16 cellular contexts compared by ENCODE assay signal in genomic region chr17:78139861-78140168, GRCh38. TPM values are rescaled to one million over a fixed set of nuclear protein-coding genes. Genes with fewer than 3 reads are reported as not detected.
DNase-seq lines count a peak whose midpoint lies in the region; ATAC-seq and TF ChIP-seq lines count a peak whose summit lies in the region.
"Not testable (repeated sequence)": the region's sequence is repeated elsewhere in the genome, so short reads cannot be mapped to it uniquely, and the experiment has no call there.
"Had no signal": no experiment of that assay in that cellular context is flagged by ENCODE, and none has a peak within 500 bp of the region (broad histone marks: within the 10 kb centered on the region; RNA-seq: fewer than 3 reads in every experiment).

No MANE protein-coding gene starts in this region.

- DNase-seq in CD4-positive, alpha-beta memory T cell; activated CD8-positive, alpha-beta memory T cell treated with anti-CD3 and anti-CD28 coated beads, Interleukin-2, amount 10 ng/mL, durations not matched to agents 7 days and 5 days; colonic mucosa; mesothelial cell of epicardium (ENCODE audit: low spot score in 2 of 2, unreplicated experiment in 2 of 2): not testable (repeated sequence)
- DNase-seq in Peyer's patch: peak in 1 of 3 donors; percentile 70

- CTCF ChIA-PET in CD4-positive, alpha-beta memory T cell (lab: Charles Lee; ENCODE audit: partially characterized antibody): interaction anchor here (0.8 to 8.0 kb wide), 7 partner anchors 11 to 55 kb away, joined by 3 to 107 read pairs (median 4); partner anchors contain the start of gene TMC6
- CTCF ChIA-PET in activated CD8-positive, alpha-beta memory T cell treated with anti-CD3 and anti-CD28 coated beads, Interleukin-2, amount 10 ng/mL, durations not matched to agents 7 days and 5 days (lab: Charles Lee): interaction anchor here (1.0 to 17.0 kb wide), 8 partner anchors 15 to 119 kb away, joined by 3 to 257 read pairs (median 5); partner anchors contain the start of genes AFMID, TK1, TMC6 and TMC8

- peaks cover 91% of the 10 kb centered on the region for H3K4me1 ChIP-seq in CD4-positive, alpha-beta memory T cell (ENCODE audit: insufficient read depth, low read length)
- H3K4me1 ChIP-seq in Peyer's patch (peaks cover 9 to 48% (median 34%) of the 10 kb centered on the region in 4 donors), colonic mucosa (peaks cover 36% of the 10 kb centered on the region)
- H3K4me1 ChIP-seq in thymus (ENCODE audit: control insufficient read depth, insufficient read depth, low read length): not testable (repeated sequence)

- not testable (repeated sequence) for H3K9me3 ChIP-seq in CD4-positive, alpha-beta memory T cell (ENCODE audit: control insufficient read depth in 1 of 2, low read length in 2 of 2); Peyer's patch; colonic mucosa; thymus (ENCODE audit: control insufficient read depth)

- not testable (repeated sequence) for ATAC-seq in activated CD8-positive, alpha-beta memory T cell treated with anti-CD3 and anti-CD28 coated beads, Interleukin-2, amount 10 ng/mL, durations not matched to agents 7 days and 5 days

- H3K4me1 Mint-ChIP-seq in CD4-positive, alpha-beta memory T cell: peaks cover 30 to 87% (median 55%) of the 10 kb centered on the region in 4 donors
- H3K4me1 Mint-ChIP-seq in activated CD8-positive, alpha-beta memory T cell treated with anti-CD3 and anti-CD28 coated beads, Interleukin-2, amount 10 ng/mL, durations not matched to agents 7 days and 5 days: peaks cover 55% of the 10 kb centered on the region
- H3K4me1 Mint-ChIP-seq in mesothelial cell of epicardium: peaks cover 25% of the 10 kb centered on the region

- TF ChIP-seq CTCF in Peyer's patch (IDR thresholded peaks at IDR 0.05); colonic mucosa (IDR thresholded peaks at IDR 0.05); mesothelial cell of epicardium (IDR thresholded peaks at IDR 0.05; ENCODE audit: unreplicated experiment): not testable (repeated sequence)

- WGBS in thymus: 97% methylated on average over 12 of the region's 12 CpGs

- H3K4me3 Mint-ChIP-seq in CD4-positive, alpha-beta memory T cell: peak overlapping the region; percentile 30 to 72 (median 58)
- not testable (repeated sequence) for H3K4me3 Mint-ChIP-seq in activated CD8-positive, alpha-beta memory T cell treated with anti-CD3 and anti-CD28 coated beads, Interleukin-2, amount 10 ng/mL, durations not matched to agents 7 days and 5 days; mesothelial cell of epicardium

- POLR2A ChIA-PET in CD4-positive, alpha-beta memory T cell (lab: Charles Lee; ENCODE audit: partially characterized antibody): interaction anchor here (0.8 to 26.7 kb wide), 8 partner anchors 10 to 74 kb away, joined by 3 to 1172 read pairs (median 6); partner anchors contain the start of genes BIRC5, SYNGR2, TK1 and TMC6

- H3K36me3 ChIP-seq in CD4-positive, alpha-beta memory T cell (ENCODE audit: insufficient read depth, low read length): peaks cover 37% of the 10 kb centered on the region
- not testable (repeated sequence) for H3K36me3 ChIP-seq in Peyer's patch, colonic mucosa
- H3K36me3 ChIP-seq in thymus (ENCODE audit: control insufficient read depth, insufficient read depth): peaks cover 56% of the 10 kb centered on the region

- TF ChIP-seq POLR2A in Peyer's patch (IDR thresholded peaks at IDR 0.05): not testable (repeated sequence)

- intact Hi-C loops in CD4-positive, alpha-beta memory T cell (cut with micrococcal nuclease): loop anchor here (1.0 kb wide), 3 partner anchors 10 to 74 kb away; partner anchors contain the start of genes BIRC5, SYNGR2 and TMC8
- intact Hi-C loops in colonic mucosa (cut with DNase I): not testable (repeated sequence)

- H3K36me3 Mint-ChIP-seq in CD4-positive, alpha-beta memory T cell: peaks cover 25 to 44% of the 10 kb centered on the region in 2 donors
- H3K36me3 Mint-ChIP-seq in activated CD8-positive, alpha-beta memory T cell treated with anti-CD3 and anti-CD28 coated beads, Interleukin-2, amount 10 ng/mL, durations not matched to agents 7 days and 5 days: peaks cover 43% of the 10 kb centered on the region
- not testable (repeated sequence) for H3K36me3 Mint-ChIP-seq in mesothelial cell of epicardium

- H3K27me3 ChIP-seq in CD4-positive, alpha-beta memory T cell (ENCODE audit: insufficient read depth, low read length); Peyer's patch; colonic mucosa; thymus (ENCODE audit: control insufficient read depth, insufficient read depth): not testable (repeated sequence)

- not testable (repeated sequence) for H3K27me3 Mint-ChIP-seq in CD4-positive, alpha-beta memory T cell; activated CD8-positive, alpha-beta memory T cell treated with anti-CD3 and anti-CD28 coated beads, Interleukin-2, amount 10 ng/mL, durations not matched to agents 7 days and 5 days; mesothelial cell of epicardium (ENCODE audit: low read depth)

- not testable (repeated sequence) for H3K4me3 ChIP-seq in CD4-positive, alpha-beta memory T cell (ENCODE audit: low read length in 2 of 2); Peyer's patch; colonic mucosa; thymus (ENCODE audit: low read length)

- peak overlapping the region in 1 of 2 donors; percentile 26 for H3K9ac ChIP-seq in colonic mucosa (ENCODE audit: low read depth in 2 of 2, low read length in 2 of 2)

- H3K9me3 Mint-ChIP-seq in CD4-positive, alpha-beta memory T cell; activated CD8-positive, alpha-beta memory T cell treated with anti-CD3 and anti-CD28 coated beads, Interleukin-2, amount 10 ng/mL, durations not matched to agents 7 days and 5 days (ENCODE audit: low read depth); mesothelial cell of epicardium: not testable (repeated sequence)

- H3K27ac Mint-ChIP-seq in CD4-positive, alpha-beta memory T cell: peak overlapping the region; percentile 82 to 94 (median 91)
- H3K27ac Mint-ChIP-seq in activated CD8-positive, alpha-beta memory T cell treated with anti-CD3 and anti-CD28 coated beads, Interleukin-2, amount 10 ng/mL, durations not matched to agents 7 days and 5 days: peak overlapping the region; percentile 75
- peak overlapping the region; percentile 59 for H3K27ac Mint-ChIP-seq in mesothelial cell of epicardium

- H3K27ac ChIP-seq in CD4-positive, alpha-beta memory T cell (ENCODE audit: low read depth, low read length): peak overlapping the region; percentile 0
- peak overlapping the region in 3 of 4 donors; percentile 8 to 53 (median 52) for H3K27ac ChIP-seq in Peyer's patch
- peak overlapping the region; percentile 57 for H3K27ac ChIP-seq in colonic mucosa
- peak overlapping the region; percentile 77 for H3K27ac ChIP-seq in thymus (ENCODE audit: low read depth)

RNA-seq across cellular contexts. Expression of gene C17orf99, which starts 6.4 kb away (rescaled TPM):
- total RNA-seq in CD4-positive, alpha-beta memory T cell: not detected
- polyA plus RNA-seq in CD4-positive, alpha-beta memory T cell: not detected
- total RNA-seq in Peyer's patch (1 to 10 TPM in 1 of 4 donors, not detected in 3; 1.6 TPM), colonic mucosa (under 1 TPM in 1 of 2 donors, not detected in 1; 0.20 TPM), mesothelial cell of epicardium (0.16 TPM in 1 of 3 replicates, not detected in the others)
- total RNA-seq in activated CD8-positive, alpha-beta memory T cell treated with anti-CD3 and anti-CD28 coated beads, Interleukin-2, amount 10 ng/mL, durations not matched to agents 7 days and 5 days: not detected
- 9.8 TPM for polyA plus RNA-seq in thymus
- total RNA-seq: adrenal gland, bronchial epithelial cell, dermis microvascular lymphatic vessel endothelial cell, gastroesophageal sphincter, left cardiac atrium, mononuclear cell, osteoblast, right atrium auricular region, RPMI7951 had no signal
- polyA plus RNA-seq: adrenal gland, AG04450 had no signal

RNA-seq across cellular contexts. Expression of gene TMC8, which starts 9.2 kb away (rescaled TPM):
- total RNA-seq in CD4-positive, alpha-beta memory T cell: 100 to 1,000 TPM; 424 to 430 TPM
- 100 to 1,000 TPM in 1 of 2 donors, 10 to 100 TPM in 1; 77.7 to 172 TPM for polyA plus RNA-seq in CD4-positive, alpha-beta memory T cell
- total RNA-seq in Peyer's patch: 10 to 100 TPM in 3 of 4 donors, 1 to 10 TPM in 1; 10.0 to 66.8 (median 22.5) TPM
- 100 to 1,000 TPM; 251 to 292 TPM for total RNA-seq in activated CD8-positive, alpha-beta memory T cell treated with anti-CD3 and anti-CD28 coated beads, Interleukin-2, amount 10 ng/mL, durations not matched to agents 7 days and 5 days
- 1 to 10 TPM; 5.3 to 5.4 TPM for total RNA-seq in colonic mucosa
- total RNA-seq in mesothelial cell of epicardium: 0.60 to 1.2 TPM (median 1.1 TPM) in 3 replicates
- polyA plus RNA-seq in thymus: 196 TPM
- total RNA-seq: bronchial epithelial cell, osteoblast, RPMI7951 had no signal
- polyA plus RNA-seq: AG04450 had no signal

RNA-seq across cellular contexts. Expression of gene TMC6, which starts 11.3 kb away (rescaled TPM):
- total RNA-seq in CD4-positive, alpha-beta memory T cell: 100 to 1,000 TPM; 697 to 702 TPM
- 100 to 1,000 TPM; 258 to 300 TPM for polyA plus RNA-seq in CD4-positive, alpha-beta memory T cell
- total RNA-seq in Peyer's patch (100 to 1,000 TPM in 1 of 4 donors, 10 to 100 TPM in 3; 54.5 to 107 (median 94.9) TPM), colonic mucosa (100 to 1,000 TPM; 108 to 159 TPM), mesothelial cell of epicardium (85.5 to 96.8 TPM (median 86.4 TPM) in 3 replicates)
- total RNA-seq in activated CD8-positive, alpha-beta memory T cell treated with anti-CD3 and anti-CD28 coated beads, Interleukin-2, amount 10 ng/mL, durations not matched to agents 7 days and 5 days: 100 to 1,000 TPM; 347 to 431 TPM
- polyA plus RNA-seq in thymus: 174 TPM
- total RNA-seq: RPMI7951 had no signal

RNA-seq across cellular contexts. Expression of gene SYNGR2, which starts 28.6 kb away (rescaled TPM):
- 10 to 100 TPM; 60.3 to 61.6 TPM for total RNA-seq in CD4-positive, alpha-beta memory T cell
- 100 to 1,000 TPM; 144 to 234 TPM for polyA plus RNA-seq in CD4-positive, alpha-beta memory T cell
- 10 to 100 TPM; 51.2 to 87.2 (median 77.3) TPM for total RNA-seq in Peyer's patch
- 10 to 100 TPM; 41.2 to 80.3 TPM for total RNA-seq in activated CD8-positive, alpha-beta memory T cell treated with anti-CD3 and anti-CD28 coated beads, Interleukin-2, amount 10 ng/mL, durations not matched to agents 7 days and 5 days
- 100 to 1,000 TPM; 256 to 395 TPM for total RNA-seq in colonic mucosa
- total RNA-seq in mesothelial cell of epicardium: 47.7 to 52.7 TPM (median 52.0 TPM) in 3 replicates
- 149 TPM for polyA plus RNA-seq in thymus

RNA-seq across cellular contexts. Expression of gene TK1, which starts 47.0 kb away (rescaled TPM):
- total RNA-seq in CD4-positive, alpha-beta memory T cell: under 1 TPM in 1 of 2 experiments, not detected in 1; 0.55 TPM
- polyA plus RNA-seq in CD4-positive, alpha-beta memory T cell: 1 to 10 TPM in 1 of 2 donors, under 1 TPM in 1; 0.88 to 1.4 TPM
- total RNA-seq in Peyer's patch: 10 to 100 TPM in 2 of 4 donors, 1 to 10 TPM in 2; 6.2 to 46.2 (median 10.1) TPM
- total RNA-seq in activated CD8-positive, alpha-beta memory T cell treated with anti-CD3 and anti-CD28 coated beads, Interleukin-2, amount 10 ng/mL, durations not matched to agents 7 days and 5 days: 100 to 1,000 TPM; 145 to 164 TPM
- 100 to 1,000 TPM in 1 of 2 donors, 10 to 100 TPM in 1; 37.7 to 135 TPM for total RNA-seq in colonic mucosa
- 23.3 to 25.7 TPM (median 23.3 TPM) in 3 replicates for total RNA-seq in mesothelial cell of epicardium
- polyA plus RNA-seq in thymus: 3.8 TPM

Comparison
In these comparisons a context has a peak if more than half of its experiments do, and no peak if none do; other contexts are left out.
1. H3K27ac ChIP-seq: peak in every context shown above with its lines; median percentile 77 in thymus; 57 in colonic mucosa; 52 in Peyer's patch; 0 in CD4-positive, alpha-beta memory T cell.